1 cellular context compared by ENCODE assay signal in genomic region chr17:38703742-38704644, GRCh38.
TF ChIP-seq lines count a peak whose summit lies in the region.

No MANE protein-coding gene starts in this region.

TF ChIP-seq in GM12878, 131 proteins besides CTCF, POLR2A, EP300 and RAD21 (continued from another document):
- TF ChIP-seq ZNF687 (IDR thresholded peaks at IDR 0.05) (peak; percentile 36; the same call in 1 of the 2 replicates), PRDM15 (CRISPR knock-in tag; IDR thresholded peaks at IDR 0.05) (no peak), HDAC2 (IDR thresholded peaks at IDR 0.05) (no peak), FOS (IDR thresholded peaks at IDR 0.05; ENCODE audit: borderline replicate concordance, extremely low read depth, insufficient read length) (no peak), CREM (IDR thresholded peaks at IDR 0.05; ENCODE audit: low read depth) (peak; percentile 51; the same call in 1 of the 2 replicates), E2F8 (IDR thresholded peaks at IDR 0.05; ENCODE audit: low read depth, partially characterized antibody) (no peak), MEF2B (IDR thresholded peaks at IDR 0.05; ENCODE audit: partially characterized antibody, poor library complexity, severe bottlenecking) (peak; percentile 43), POU2F2 (IDR thresholded peaks at IDR 0.05; ENCODE audit: borderline replicate concordance, low read depth, low read length) (no peak; the same call in 2 of the 3 replicates)
